Comparison of ENCODE assay signal across 10 cellular contexts in the genomic region with DNA sequence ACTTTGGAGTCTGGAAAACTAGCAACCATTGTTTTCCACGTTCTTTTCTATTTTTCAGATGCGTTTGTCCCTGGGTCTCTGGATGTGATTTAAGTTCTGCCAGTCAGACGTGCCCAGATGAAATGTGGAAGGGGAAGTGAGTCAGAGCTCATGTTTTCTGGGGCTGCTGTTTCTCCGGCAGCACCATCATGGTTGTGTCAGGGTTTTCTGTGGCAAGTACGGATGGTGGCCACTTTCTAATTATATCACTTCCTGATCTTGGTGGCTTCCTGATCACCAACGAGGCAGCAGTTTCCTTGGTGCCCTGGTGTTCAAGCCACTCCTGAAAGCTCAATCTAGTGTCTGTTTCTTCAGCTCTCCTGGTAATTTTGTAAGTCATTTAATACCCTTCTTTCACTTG. TPM values are rescaled to one million over a fixed set of nuclear protein-coding genes. Genes with fewer than 3 reads are reported as not detected.
DNase-seq lines count a peak whose midpoint lies in the region; ATAC-seq, FAIRE-seq and TF ChIP-seq lines count a peak whose summit lies in the region.
"Had no signal": no experiment of that assay in that cellular context is flagged by ENCODE, and none has a peak within 500 bp of the region (broad histone marks: within the 10 kb centered on the region; RNA-seq: fewer than 3 reads in every experiment).

No MANE protein-coding gene starts in this region.

- H3K4me2 ChIP-seq in Loucy (ENCODE audit: low read depth, low read length, poor library complexity, severe bottlenecking) = peak overlapping the region; percentile 64

- H3K79me2 ChIP-seq in Loucy (ENCODE audit: insufficient read depth, low read length) = no peaks in the 10 kb centered on the region

- no peaks in the 10 kb centered on the region for H3K36me3 ChIP-seq in Loucy (ENCODE audit: insufficient read depth, low read length)
- no peaks in the 10 kb centered on the region for H3K36me3 ChIP-seq in brain microvascular endothelial cell (replicated peaks)

- H4K20me1 ChIP-seq in Loucy (ENCODE audit: insufficient read depth, low read length, poor library complexity, severe bottlenecking) = no peaks in the 10 kb centered on the region

- H3K27ac ChIP-seq in brain microvascular endothelial cell = no peak overlapping the region

- in situ Hi-C loops in brain microvascular endothelial cell (cut with HindIII; ENCODE audit: low pct_ligation_motif_present, low sequenced_read_pairs) = no loop called here

- FAIRE-seq in GM12892 (lab: Jason Lieb, UNC) = peak; percentile 84
- FAIRE-seq: islet of Langerhans had no signal

- TF ChIP-seq CTCF in Loucy (conservative IDR thresholded peaks at IDR 0.05; ENCODE audit: low read length) (no peak), brain microvascular endothelial cell (IDR thresholded peaks at IDR 0.05; ENCODE audit: low read depth, low read length, missing control alignments) (no peak)

- no peaks in the 10 kb centered on the region for H3F3A ChIP-seq in Loucy (ENCODE audit: low read depth)

- DNase-seq in GM12892 (ENCODE audit: insufficient read length) (no peak), brain microvascular endothelial cell (peak; percentile 28), myocyte (ENCODE audit: low read depth) (peak; percentile 43), ureter (ENCODE audit: low spot score) (no peak), DMS153 (lab: John Stamatoyannopoulos, UW) (no peak), activated gamma-delta T cell treated with Interleukin-2 at 50 U/mL for 16 hours (no peak)

- H3K9ac ChIP-seq in Loucy (ENCODE audit: low read depth, low read length, poor library complexity, severe bottlenecking) = peak overlapping the region; percentile 38

- no peaks in the 10 kb centered on the region for H3K9me2 ChIP-seq in Loucy (replicated peaks; ENCODE audit: low read depth, low read length)

- peak; percentile 27; the same call in 1 of the 2 replicates for TF ChIP-seq POLR2A in GM12892 (IDR thresholded peaks at IDR 0.05; ENCODE audit: low read depth, low read length)

- peaks cover 13% of the 10 kb centered on the region for H3K4me1 ChIP-seq in Loucy (ENCODE audit: insufficient read depth, low read length, poor library complexity, severe bottlenecking)

- ATAC-seq in GM21529 (IDR thresholded peaks at IDR 0.05; ENCODE audit: unreplicated experiment) = peak; percentile 79
- ATAC-seq: Panc1 had no signal

- H3K27me3 ChIP-seq in Loucy (ENCODE audit: insufficient read depth, low read length, poor library complexity, severe bottlenecking) (no peaks in the 10 kb centered on the region), brain microvascular endothelial cell (replicated peaks) (no peaks in the 10 kb centered on the region)

- H3K9me3 ChIP-seq in Loucy (ENCODE audit: insufficient read depth, low read depth, low read length) = no peaks in the 10 kb centered on the region

- H3K4me3 ChIP-seq in Loucy (ENCODE audit: low read length, poor library complexity, severe bottlenecking) (peak overlapping the region; percentile 55), brain microvascular endothelial cell (ENCODE audit: low read depth, low read length) (no peak overlapping the region)

- peak overlapping the region; percentile 64 for H2AFZ ChIP-seq in Loucy (ENCODE audit: low read length)

RNA-seq across cellular contexts. Expression of gene PMFBP1, which starts 31.4 kb away (rescaled TPM):
- 0.64 TPM for polyA plus RNA-seq in GM12892 (2012; ENCODE audit: missing spikeins)
- total RNA-seq in myocyte (not detected in 2 replicates), ureter (1.6 TPM)
- polyA plus RNA-seq in myocyte (2012) = 0.58 TPM

Comparison
In these comparisons a context has a peak if more than half of its experiments do, and no peak if none do; other contexts are left out.
1. DNase-seq: peak in brain microvascular endothelial cell (single experiment) and myocyte (single experiment); none in GM12892 (single experiment), ureter (single experiment), DMS153 (single experiment) and activated gamma-delta T cell treated with Interleukin-2 at 50 U/mL for 16 hours (single experiment).